In genomic region chr10:7484456-7485266, GRCh38 we compare ENCODE assay signal across 8 cellular contexts.
DNase-seq lines count a peak whose midpoint lies in the region; ATAC-seq, FAIRE-seq and TF ChIP-seq lines count a peak whose summit lies in the region.

No MANE protein-coding gene starts in this region.

- no peak overlapping the region for H2BK15ac ChIP-seq in H1 (ENCODE audit: low read length)

- H3K4me1 Mint-ChIP-seq in stimulated activated memory B cell treated with anti-CD40 and anti-IgM and Interleukin-4, amounts not matched to agents 10 μg/mL and 1 μg/mL and 100 μg/mL, for 72 hours = peaks cover 63% of the 10 kb centered on the region

- POLR2A ChIA-PET in H1 (lab: Charles Lee; ENCODE audit: partially characterized antibody) = no interaction called here

- H3K79me2 ChIP-seq in H1 (ENCODE audit: control insufficient read depth in 1 of 2, insufficient read depth in 2 of 2, low read length in 2 of 2) = no peaks in the 10 kb centered on the region

- CTCF ChIA-PET in H1 (lab: Charles Lee; ENCODE audit: partially characterized antibody) = no interaction called here

- no peak overlapping the region for H3K56ac ChIP-seq in H1 (replicated peaks; ENCODE audit: insufficient read length, low read depth, low read length)

- peaks cover 7% of the 10 kb centered on the region for H3K36me3 Mint-ChIP-seq in stimulated activated memory B cell treated with anti-CD40 and anti-IgM and Interleukin-4, amounts not matched to agents 10 μg/mL and 1 μg/mL and 100 μg/mL, for 72 hours

- H3K4me3 Mint-ChIP-seq in stimulated activated memory B cell treated with anti-CD40 and anti-IgM and Interleukin-4, amounts not matched to agents 10 μg/mL and 1 μg/mL and 100 μg/mL, for 72 hours = peak overlapping the region; percentile 70

- no peaks in the 10 kb centered on the region for H3K27me3 ChIP-seq in H1 (replicated peaks in 1 of 4; ENCODE audit: control insufficient read depth in 3 of 4, extremely low read depth in 1 of 4, insufficient read depth in 3 of 4, low read length in 3 of 4)

- no peak overlapping the region for H3K18ac ChIP-seq in H1 (ENCODE audit: extremely low read depth, low read length)

- TF ChIP-seq POLR2A in H1 (IDR thresholded peaks at IDR 0.05; ENCODE audit: control extremely low read depth in 1 of 2, low read depth in 2 of 2, low read length in 2 of 2) = no peak

- peaks cover 0 to 3% (median 3%) of the 10 kb centered on the region in 4 experiments; a peak in 3 of 7 replicates for H3K4me1 ChIP-seq in H1 (replicated peaks in 1 of 4; ENCODE audit: control insufficient read depth in 3 of 4, insufficient read depth in 4 of 4, low read length in 3 of 4)

- H3K4me3 ChIP-seq in H1 (ENCODE audit: extremely low read depth in 1 of 4, insufficient read depth in 2 of 4, low read depth in 3 of 4, low read length in 4 of 4) = no peak overlapping the region

- peak overlapping the region; percentile 81 for H3K27ac Mint-ChIP-seq in stimulated activated memory B cell treated with anti-CD40 and anti-IgM and Interleukin-4, amounts not matched to agents 10 μg/mL and 1 μg/mL and 100 μg/mL, for 72 hours

- H3K9me3 Mint-ChIP-seq in stimulated activated memory B cell treated with anti-CD40 and anti-IgM and Interleukin-4, amounts not matched to agents 10 μg/mL and 1 μg/mL and 100 μg/mL, for 72 hours = peaks cover 9% of the 10 kb centered on the region

- no peak overlapping the region for H3K4me2 ChIP-seq in H1 (ENCODE audit: insufficient read depth in 1 of 2, low read depth in 2 of 2, low read length in 2 of 2)

- ATAC-seq in GM18909 (IDR thresholded peaks at IDR 0.05; ENCODE audit: poor library complexity, unreplicated experiment) (peak; percentile 79), HG02973 (IDR thresholded peaks at IDR 0.05; ENCODE audit: unreplicated experiment) (peak; percentile 47)
- ATAC-seq in stimulated activated memory B cell treated with anti-CD40 and anti-IgM and Interleukin-4, amounts not matched to agents 10 μg/mL and 1 μg/mL and 100 μg/mL, for 72 hours = peak; percentile 86

- H2BK5ac ChIP-seq in H1 (ENCODE audit: low read depth, low read length) = no peak overlapping the region

- no peak overlapping the region for H3K23ac ChIP-seq in H1 (ENCODE audit: insufficient read length)

- no peak overlapping the region for H3K14ac ChIP-seq in H1 (ENCODE audit: insufficient read length)

- no peaks in the 10 kb centered on the region for H3K36me3 ChIP-seq in H1 (ENCODE audit: control insufficient read depth in 2 of 4, insufficient read depth in 4 of 4, low read length in 3 of 4)

- H3K27ac ChIP-seq in H1 (ENCODE audit: low read depth, low read length) = no peak overlapping the region

- FAIRE-seq in H1 (lab: Jason Lieb, UNC) = no peak

- no peak overlapping the region for H4K8ac ChIP-seq in H1 (ENCODE audit: extremely low read depth, insufficient read depth, low read length)

- H3K79me1 ChIP-seq in H1 (ENCODE audit: low read depth, low read length) = no peaks in the 10 kb centered on the region

- H3K4ac ChIP-seq in H1 (replicated peaks; ENCODE audit: insufficient read length, low read depth, low read length) = no peak overlapping the region

- no peak for TF ChIP-seq CTCF in H1 (IDR thresholded peaks at IDR 0.05; ENCODE audit: control extremely low read depth in 1 of 3, insufficient read depth in 1 of 3, low read depth in 1 of 3, low read length in 3 of 3)

- H3K9ac ChIP-seq in H1 (replicated peaks in 1 of 4; ENCODE audit: extremely low read depth in 1 of 4, low read depth in 3 of 4, low read length in 3 of 4) = no peak overlapping the region

- no peak overlapping the region for H2AK5ac ChIP-seq in H1 (ENCODE audit: low read depth, low read length)

- H2BK20ac ChIP-seq in H1 (ENCODE audit: low read length) = no peak overlapping the region

- in situ Hi-C loops in ACHN (cut with HindIII; ENCODE audit: low pct_ligation_motif_present, low pct_unique_long_range_greater_than_20kb, low sequenced_read_pairs) = no loop called here

- H4K20me1 ChIP-seq in H1 (replicated peaks in 1 of 2; ENCODE audit: control insufficient read depth in 1 of 2, insufficient read depth in 2 of 2, low read length in 2 of 2) = no peaks in the 10 kb centered on the region

- H4K91ac ChIP-seq in H1 (replicated peaks; ENCODE audit: insufficient read length, low read length) = no peak overlapping the region

- H3K9me3 ChIP-seq in H1 (ENCODE audit: insufficient read depth in 2 of 2, low read depth in 1 of 2, low read length in 1 of 2) = no peaks in the 10 kb centered on the region

- 79% methylated on average over 13 of the region's 13 CpGs; no CpG with 5 or more reads in 1 of the 2 experiments for WGBS in H1 (ENCODE audit: extremely low coverage in 1 of 2, insufficient coverage in 1 of 2, insufficient read length in 1 of 2, insufficient replicate concordance in 2 of 2, low coverage in 1 of 2, low lambda C conversion rate in 2 of 2, missing lambda C conversion rate in 1 of 2), 2 experiments

- H2AFZ ChIP-seq in H1 (ENCODE audit: low read length) = peak overlapping the region; percentile 80

- no peaks in the 10 kb centered on the region for H3K27me3 Mint-ChIP-seq in stimulated activated memory B cell treated with anti-CD40 and anti-IgM and Interleukin-4, amounts not matched to agents 10 μg/mL and 1 μg/mL and 100 μg/mL, for 72 hours

- H2BK120ac ChIP-seq in H1 (replicated peaks; ENCODE audit: low read depth, low read length) = no peak overlapping the region

- H2BK12ac ChIP-seq in H1 (ENCODE audit: low read depth, low read length) = no peak overlapping the region

- no peak overlapping the region for H4K5ac ChIP-seq in H1 (ENCODE audit: insufficient read length, low read depth, low read length)

- DNase-seq in T follicular helper cell (ENCODE audit: low read depth) = peak; percentile 44
- DNase-seq in H1 (ENCODE audit: low read depth in 1 of 2, low spot score in 2 of 2) = no peak
- DNase-seq in ACHN = no peak
- DNase-seq in NCI-H526 treated with DMSO at 0.1 percent for 48 hours (lab: John Stamatoyannopoulos, UW) = no peak
- no peak for DNase-seq in NCI-H69 (lab: John Stamatoyannopoulos, UW)

- no peak for TF ChIP-seq EP300 in H1 (IDR thresholded peaks at IDR 0.05; ENCODE audit: borderline replicate concordance in 1 of 2, low read depth in 2 of 2, low read length in 2 of 2)

- no peak for TF ChIP-seq RAD21 in H1 (IDR thresholded peaks at IDR 0.05 in 1 of 2, conservative IDR thresholded peaks at IDR 0.05 in 1 of 2; ENCODE audit: low read depth in 2 of 2, low read length in 2 of 2)

- no peaks in the 10 kb centered on the region; the same call in 1 of the 2 replicates for H3K23me2 ChIP-seq in H1 (ENCODE audit: low read depth, low read length)

TF ChIP-seq in H1, 55 proteins besides CTCF, POLR2A, EP300 and RAD21 (continues in another document):
- no peak for TF ChIP-seq ASH2L (IDR thresholded peaks at IDR 0.05; ENCODE audit: low read length)
- TF ChIP-seq SIRT6 (IDR thresholded peaks at IDR 0.05; ENCODE audit: low read length) = no peak
- TF ChIP-seq BACH1 (IDR thresholded peaks at IDR 0.05; ENCODE audit: low read length) = no peak
- no peak for TF ChIP-seq CHD1 (IDR thresholded peaks at IDR 0.05; ENCODE audit: low read depth, low read length)
- TF ChIP-seq SP1 (IDR thresholded peaks at IDR 0.05; ENCODE audit: low read depth, low read length) = no peak
- no peak for TF ChIP-seq YY1 (IDR thresholded peaks at IDR 0.05; ENCODE audit: low read depth, low read length)
- no peak for TF ChIP-seq TAF1 (IDR thresholded peaks at IDR 0.05; ENCODE audit: low read depth, low read length)
- TF ChIP-seq RFX5 (IDR thresholded peaks at IDR 0.05; ENCODE audit: borderline replicate concordance, low read depth, low read length) = no peak
- no peak for TF ChIP-seq BCL11A (IDR thresholded peaks at IDR 0.05; ENCODE audit: low read depth in 2 of 2, low read length in 2 of 2)
- TF ChIP-seq KDM1A (IDR thresholded peaks at IDR 0.05; ENCODE audit: borderline replicate concordance, low read length) = no peak
